ENCODE assay signal across 9 cellular contexts in genomic region chr7:4613855-4614548, GRCh38.
DNase-seq lines count a peak whose midpoint lies in the region; ATAC-seq and TF ChIP-seq lines count a peak whose summit lies in the region.
"Had no signal": no experiment of that assay in that cellular context is flagged by ENCODE, and none has a peak within 500 bp of the region (broad histone marks: within the 10 kb centered on the region; RNA-seq: fewer than 3 reads in every experiment).

No MANE protein-coding gene starts in this region.

- no peaks in the 10 kb centered on the region for H3K9me3 Mint-ChIP-seq in naive B cell
- H3K9me3 Mint-ChIP-seq in CD8-positive, alpha-beta T cell = no peaks in the 10 kb centered on the region
- H3K9me3 Mint-ChIP-seq in stimulated activated effector memory CD8-positive, alpha-beta T cell treated with anti-CD3 and anti-CD28 coated beads, Interleukin-12 subunit alpha, Interleukin-12 subunit beta, amount 100 ng/mL, for 72 hours = no peaks in the 10 kb centered on the region

- H3K27ac Mint-ChIP-seq in naive B cell = peak overlapping the region in 1 of 6 donors; percentile 56
- no peak overlapping the region for H3K27ac Mint-ChIP-seq in CD8-positive, alpha-beta T cell
- no peak overlapping the region for H3K27ac Mint-ChIP-seq in stimulated activated effector memory CD8-positive, alpha-beta T cell treated with anti-CD3 and anti-CD28 coated beads, Interleukin-12 subunit alpha, Interleukin-12 subunit beta, amount 100 ng/mL, for 72 hours

- peaks cover 14 to 17% (median 16%) of the 10 kb centered on the region in 3 donors for H3K4me1 Mint-ChIP-seq in naive B cell
- H3K4me1 Mint-ChIP-seq in CD8-positive, alpha-beta T cell (ENCODE audit: low read depth) = peaks cover 8% of the 10 kb centered on the region
- H3K4me1 Mint-ChIP-seq in stimulated activated effector memory CD8-positive, alpha-beta T cell treated with anti-CD3 and anti-CD28 coated beads, Interleukin-12 subunit alpha, Interleukin-12 subunit beta, amount 100 ng/mL, for 72 hours = peaks cover 10% of the 10 kb centered on the region

- no peak for TF ChIP-seq CTCF in A673 (conservative IDR thresholded peaks at IDR 0.05; ENCODE audit: low read depth, low read length)
- TF ChIP-seq CTCF in esophagus squamous epithelium (IDR thresholded peaks at IDR 0.05) = no peak
- no peak for TF ChIP-seq CTCF in CD8-positive, alpha-beta T cell (IDR thresholded peaks at IDR 0.05)

- H3K27ac ChIP-seq in A673 (ENCODE audit: low read depth, low read length, poor library complexity, severe bottlenecking) = peak overlapping the region; percentile 35
- H3K27ac ChIP-seq in esophagus squamous epithelium = peak overlapping the region; percentile 15 to 80 (median 58)
- no peak overlapping the region for H3K27ac ChIP-seq in CD8-positive, alpha-beta T cell (ENCODE audit: low read depth, low read length)

- POLR2A ChIA-PET in A673 (lab: Charles Lee; ENCODE audit: low non-redundant PET) = no interaction called here
- POLR2A ChIA-PET in CD8-positive, alpha-beta T cell (lab: Charles Lee) = no interaction called here

- intact Hi-C loops in A673 (cut with micrococcal nuclease; ENCODE audit: unreplicated experiment) (loop anchor here (10.0 kb wide), 1 partner anchor 471 kb away; no protein-coding TSS in a partner anchor), esophagus squamous epithelium (cut with DNase I) (no loop called here)
- intact Hi-C loops in CD8-positive, alpha-beta T cell (cut with DNase I, micrococcal nuclease) = loop anchor here in 1 of 2 experiments (5.0 kb wide), 1 partner anchor 473 kb away; no protein-coding TSS in a partner anchor

- H3K27me3 ChIP-seq in A673 (replicated peaks; ENCODE audit: insufficient read depth, low read depth, low read length, poor library complexity) (no peaks in the 10 kb centered on the region), MG63 (no peaks in the 10 kb centered on the region), esophagus squamous epithelium (no peaks in the 10 kb centered on the region)
- no peaks in the 10 kb centered on the region for H3K27me3 ChIP-seq in CD8-positive, alpha-beta T cell (ENCODE audit: insufficient read depth, low read length)

- peaks cover 5 to 9% (median 6%) of the 10 kb centered on the region in 3 donors for H3K27me3 Mint-ChIP-seq in naive B cell
- H3K27me3 Mint-ChIP-seq in CD8-positive, alpha-beta T cell (ENCODE audit: low read depth) = peaks cover 6% of the 10 kb centered on the region

- H3K36me3 ChIP-seq in A673 (ENCODE audit: insufficient read depth, low read length, poor library complexity, severe bottlenecking) = no peaks in the 10 kb centered on the region
- H3K36me3 ChIP-seq in MG63 = no peaks in the 10 kb centered on the region
- no peaks in the 10 kb centered on the region for H3K36me3 ChIP-seq in esophagus squamous epithelium
- no peaks in the 10 kb centered on the region for H3K36me3 ChIP-seq in CD8-positive, alpha-beta T cell (ENCODE audit: insufficient read depth, low read length)

- H3K4me3 Mint-ChIP-seq in naive B cell = peak overlapping the region in 6 of 8 donors; percentile 62 to 85 (median 76)
- no peak overlapping the region for H3K4me3 Mint-ChIP-seq in CD8-positive, alpha-beta T cell
- H3K4me3 Mint-ChIP-seq in stimulated activated effector memory CD8-positive, alpha-beta T cell treated with anti-CD3 and anti-CD28 coated beads, Interleukin-12 subunit alpha, Interleukin-12 subunit beta, amount 100 ng/mL, for 72 hours = no peak overlapping the region

- H3K36me3 Mint-ChIP-seq in naive B cell = no peaks in the 10 kb centered on the region
- H3K36me3 Mint-ChIP-seq in CD8-positive, alpha-beta T cell = no peaks in the 10 kb centered on the region
- no peaks in the 10 kb centered on the region for H3K36me3 Mint-ChIP-seq in stimulated activated effector memory CD8-positive, alpha-beta T cell treated with anti-CD3 and anti-CD28 coated beads, Interleukin-12 subunit alpha, Interleukin-12 subunit beta, amount 100 ng/mL, for 72 hours

- H3K9me3 ChIP-seq in A673 (ENCODE audit: low read depth, low read length, poor library complexity, severe bottlenecking) = no peaks in the 10 kb centered on the region
- no peaks in the 10 kb centered on the region for H3K9me3 ChIP-seq in MG63
- no peaks in the 10 kb centered on the region for H3K9me3 ChIP-seq in esophagus squamous epithelium
- H3K9me3 ChIP-seq in CD8-positive, alpha-beta T cell (ENCODE audit: low read length) = no peaks in the 10 kb centered on the region

- H3K4me3 ChIP-seq in A673 (ENCODE audit: low read depth, low read length, poor library complexity, severe bottlenecking) (peak overlapping the region; percentile 2), MG63 (peak overlapping the region; percentile 26), esophagus squamous epithelium (peak overlapping the region in 3 of 4 donors; percentile 15 to 58 (median 26))
- H3K4me3 ChIP-seq in CD8-positive, alpha-beta T cell (ENCODE audit: low read depth, low read length) = no peak overlapping the region

- DNase-seq in A673 (ENCODE audit: low spot score) = no peak
- DNase-seq in MG63 = peak; percentile 30
- DNase-seq in esophagus squamous epithelium (lab: John Stamatoyannopoulos, UW) = no peak
- DNase-seq in naive B cell = no peak
- no peak for DNase-seq in CD8-positive, alpha-beta T cell
- DNase-seq in stimulated activated effector memory CD8-positive, alpha-beta T cell treated with anti-CD3 and anti-CD28 coated beads, Interleukin-12 subunit alpha, Interleukin-12 subunit beta, amount 100 ng/mL, for 72 hours (ENCODE audit: low spot score in 2 of 2) = no peak
- DNase-seq: NCI-H1694 treated with DMSO at 0.1 percent for 48 hours had no signal

- ATAC-seq in naive B cell (ENCODE audit: low read depth in 2 of 2) = no peak
- ATAC-seq in GM21381 (IDR thresholded peaks at IDR 0.05; ENCODE audit: unreplicated experiment) = no peak
- no peak for ATAC-seq in CD8-positive, alpha-beta T cell
- ATAC-seq in stimulated activated effector memory CD8-positive, alpha-beta T cell treated with anti-CD3 and anti-CD28 coated beads, Interleukin-12 subunit alpha, Interleukin-12 subunit beta, amount 100 ng/mL, for 72 hours = no peak
- no peak for ATAC-seq in HG02642 (IDR thresholded peaks at IDR 0.05; ENCODE audit: poor library complexity, unreplicated experiment)

- H3K4me1 ChIP-seq in A673 (ENCODE audit: insufficient read depth, low read length, poor library complexity, severe bottlenecking) (peaks cover 12% of the 10 kb centered on the region), esophagus squamous epithelium (peaks cover 0 to 26% (median 21%) of the 10 kb centered on the region in 3 donors)
- no peaks in the 10 kb centered on the region for H3K4me1 ChIP-seq in CD8-positive, alpha-beta T cell (ENCODE audit: insufficient read depth, low read length)

- no peak for TF ChIP-seq POLR2A in esophagus squamous epithelium (IDR thresholded peaks at IDR 0.05)

- WGBS in esophagus squamous epithelium, 2 donors = 35 to 44% methylated on average over 9 to 15 of the region's 15 CpGs

- CTCF ChIA-PET in A673 (lab: Charles Lee) = no interaction called here
- CTCF ChIA-PET in CD8-positive, alpha-beta T cell (lab: Charles Lee) = interaction anchor here (0.7 to 4.6 kb wide), 3 partner anchors 132 to 938 kb away, joined by 4 to 46 read pairs (median 5); no protein-coding TSS in a partner anchor

- no TSS peak for BruUV-seq in A673 (replicated peaks; lab: Mats Ljungman, UMichigan)

Comparison
In these comparisons a context has a peak if more than half of its experiments do, and no peak if none do; other contexts are left out.
1. H3K4me3 Mint-ChIP-seq: peak in naive B cell (6 of 8); none in CD8-positive, alpha-beta T cell (single experiment) and stimulated activated effector memory CD8-positive, alpha-beta T cell treated with anti-CD3 and anti-CD28 coated beads, Interleukin-12 subunit alpha, Interleukin-12 subunit beta, amount 100 ng/mL, for 72 hours (single experiment).